ENCODE assay signal across 11 cellular contexts in the genomic region with DNA sequence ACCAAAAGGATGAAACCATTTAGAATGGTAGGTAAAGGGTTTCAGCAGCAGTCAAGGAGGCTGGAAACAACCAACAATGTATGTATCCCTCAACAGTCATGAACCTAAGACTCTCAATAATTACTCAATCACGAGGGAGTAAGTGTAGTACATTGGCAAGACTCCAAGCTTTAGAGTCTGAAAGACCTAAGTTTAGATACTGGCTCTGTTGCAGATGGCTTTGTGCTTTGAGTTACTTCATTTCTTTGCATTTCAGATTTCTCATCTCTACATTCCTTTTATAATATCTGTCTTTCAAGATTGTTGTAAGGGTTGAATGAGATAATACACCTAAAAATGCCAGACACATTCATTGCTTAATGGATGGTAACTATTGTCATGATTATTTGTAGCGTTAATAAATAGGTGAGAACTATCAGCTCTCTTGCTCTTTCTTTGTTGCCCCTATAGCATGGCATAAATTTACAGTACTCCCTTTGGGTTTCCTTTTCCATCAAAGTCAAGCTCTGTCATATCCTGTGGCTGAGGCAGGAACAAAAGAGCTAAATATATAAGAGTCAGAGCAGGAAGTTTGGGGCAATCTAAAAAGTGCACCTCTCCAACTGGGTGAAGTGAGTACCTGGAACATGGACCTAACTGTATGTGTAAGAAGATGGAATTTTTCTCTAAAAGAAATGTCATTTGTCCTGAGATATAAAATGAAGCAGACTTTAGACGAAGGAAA.
A peak's percentile ranks its signal among the peaks of the same experiment; 100 is the strongest.
DNase-seq lines count a peak whose midpoint lies in the region; ATAC-seq and TF ChIP-seq lines count a peak whose summit lies in the region.
"Had no signal": no experiment of that assay in that cellular context is flagged by ENCODE, and none has a peak within 500 bp of the region (broad histone marks: within the 10 kb centered on the region; RNA-seq: fewer than 3 reads in every experiment).

No MANE protein-coding gene starts in this region.

- peaks cover 5% of the 10 kb centered on the region; the same call in 1 of the 2 replicates for H3K27me3 ChIP-seq in OCI-LY3 (ENCODE audit: low read depth, low read length)

- peak overlapping the region; percentile 74 for H3K4me2 ChIP-seq in OCI-LY3 (ENCODE audit: low read length)

- DNase-seq in DMS79 treated with DMSO at 0.1 percent for 48 hours (lab: John Stamatoyannopoulos, UW) (peak; percentile 16), DMS79 (lab: John Stamatoyannopoulos, UW) (no peak), non-pigmented ciliary epithelial cell (ENCODE audit: low read depth) (peak; percentile 48)
- DNase-seq in activated CD4-positive, alpha-beta T cell treated with anti-CD3 and anti-CD28 coated beads, Interleukin-2, amount 50 U/mL, for 4 hours: no peak
- DNase-seq: activated T-cell treated with anti-CD3 and anti-CD28 coated beads, Interleukin-2, amount 50 U/mL, for 1 hour; glutamatergic neuron had no signal

- H3K9me3 ChIP-seq in OCI-LY3 (ENCODE audit: insufficient read depth, low read length): no peaks in the 10 kb centered on the region

- peaks cover 28% of the 10 kb centered on the region for H3K4me1 ChIP-seq in OCI-LY3 (ENCODE audit: low read length)
- H3K4me1 ChIP-seq: parathyroid adenoma had no signal

- TF ChIP-seq CTCF in OCI-LY3 (IDR thresholded peaks at IDR 0.05; ENCODE audit: low read depth, low read length): no peak

- no peak overlapping the region for H3K9ac ChIP-seq in OCI-LY3 (ENCODE audit: low read length)
- H3K9ac ChIP-seq: parathyroid adenoma had no signal

- H2AFZ ChIP-seq in OCI-LY3 (ENCODE audit: low read depth, low read length): no peak overlapping the region
- H2AFZ ChIP-seq: parathyroid adenoma had no signal

- no peaks in the 10 kb centered on the region for H3K36me3 ChIP-seq in OCI-LY3 (replicated peaks; ENCODE audit: low read depth, low read length)

- peak; percentile 52 for ATAC-seq in HG02885 (IDR thresholded peaks at IDR 0.05; ENCODE audit: poor library complexity, unreplicated experiment)
- no peak for ATAC-seq in HG03442 (IDR thresholded peaks at IDR 0.05; ENCODE audit: unreplicated experiment)
- ATAC-seq in GM21737 (IDR thresholded peaks at IDR 0.05; ENCODE audit: unreplicated experiment): no peak

- no peaks in the 10 kb centered on the region for H3K79me2 ChIP-seq in OCI-LY3 (ENCODE audit: low read length)
- H3K79me2 ChIP-seq: parathyroid adenoma had no signal

- peak overlapping the region; percentile 45 for H3K4me3 ChIP-seq in OCI-LY3 (ENCODE audit: low read length)

- no peaks in the 10 kb centered on the region for H4K20me1 ChIP-seq in OCI-LY3 (ENCODE audit: insufficient read depth, low read length)

- peak overlapping the region; percentile 27; the same call in 1 of the 2 replicates for H3K27ac ChIP-seq in OCI-LY3 (ENCODE audit: low read length)
- H3K27ac ChIP-seq: parathyroid adenoma had no signal

Comparison
In these comparisons a context has a peak if more than half of its experiments do, and no peak if none do; other contexts are left out.
1. DNase-seq: peak in DMS79 treated with DMSO at 0.1 percent for 48 hours (single experiment) and non-pigmented ciliary epithelial cell (single experiment); none in DMS79 (single experiment) and activated CD4-positive, alpha-beta T cell treated with anti-CD3 and anti-CD28 coated beads, Interleukin-2, amount 50 U/mL, for 4 hours (0 of 2).